20 cellular contexts compared by ENCODE assay signal in the genomic region with DNA sequence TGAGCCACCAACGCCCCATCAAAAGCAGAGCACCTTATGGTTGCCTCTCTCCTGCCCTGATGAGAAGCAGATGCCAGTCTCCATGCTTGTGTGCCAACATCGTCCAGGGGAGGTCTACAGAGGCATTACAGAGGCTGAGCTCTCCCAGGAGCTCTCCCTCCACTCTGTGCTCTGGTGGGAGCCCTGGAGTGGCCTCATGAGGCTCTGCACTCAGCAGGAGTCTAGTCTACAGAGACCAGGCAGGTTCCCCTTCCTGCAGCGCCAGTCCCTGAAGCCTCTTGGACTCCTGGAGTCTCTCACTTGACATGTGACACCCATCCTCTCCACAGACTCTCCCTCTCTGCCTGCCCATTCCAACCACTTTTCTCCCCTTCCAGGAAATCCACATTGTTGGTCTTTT. TPM values are rescaled to one million over a fixed set of nuclear protein-coding genes. Genes with fewer than 3 reads are reported as not detected.
DNase-seq lines count a peak whose midpoint lies in the region; ATAC-seq and TF ChIP-seq lines count a peak whose summit lies in the region.
"Had no signal": no experiment of that assay in that cellular context is flagged by ENCODE, and none has a peak within 500 bp of the region (broad histone marks: within the 10 kb centered on the region; RNA-seq: fewer than 3 reads in every experiment).

No MANE protein-coding gene starts in this region.

- TF ChIP-seq CTCF in WTC11 (IDR thresholded peaks at IDR 0.05) = no peak

- peaks cover 2 to 9% of the 10 kb centered on the region in 2 donors for H3K4me1 ChIP-seq in neuronal stem cell (ENCODE audit: control insufficient read depth in 2 of 2, insufficient read depth in 1 of 2, low read depth in 1 of 2, low read length in 2 of 2)
- H3K4me1 ChIP-seq: BE2C had no signal

- H3K14ac ChIP-seq in neuronal stem cell (ENCODE audit: low read length) = no peak overlapping the region

- H3K27me3 ChIP-seq in neuronal stem cell (ENCODE audit: control insufficient read depth in 3 of 3, insufficient read depth in 3 of 3, low read depth in 1 of 3, low read length in 3 of 3) = no peaks in the 10 kb centered on the region
- H3K27me3 ChIP-seq: BE2C had no signal

- WGBS in neuronal stem cell (ENCODE audit: extremely low coverage in 2 of 2, insufficient read length in 2 of 2, insufficient replicate concordance in 1 of 2), 2 donors = no CpG with 5 or more reads among the region's 3 CpGs

- H3K27me3 Mint-ChIP-seq in WTC11 (ENCODE audit: low read depth) = peaks cover 12% of the 10 kb centered on the region
- H3K27me3 Mint-ChIP-seq in naive thymus-derived CD8-positive, alpha-beta T cell = peaks cover 1 to 19% (median 8%) of the 10 kb centered on the region in 5 donors

- no peak overlapping the region for H3K9ac ChIP-seq in neuronal stem cell (ENCODE audit: low read depth, low read length, poor library complexity)

- POLR2A ChIA-PET in WTC11 (lab: Charles Lee) = no interaction called here
- POLR2A ChIA-PET in naive thymus-derived CD8-positive, alpha-beta T cell (lab: Charles Lee) = no interaction called here

- H2BK120ac ChIP-seq in neuronal stem cell (ENCODE audit: low read depth, low read length) = no peak overlapping the region

- DNase-seq in NCI-H510A treated with DMSO at 0.1 percent for 48 hours (lab: John Stamatoyannopoulos, UW) (peak; percentile 20), NCI-H510A (lab: John Stamatoyannopoulos, UW) (no peak), NCI-H2107 treated with DMSO at 0.1 percent for 48 hours (lab: John Stamatoyannopoulos, UW; ENCODE audit: unreplicated experiment) (peak; percentile 69), WTC11 (ENCODE audit: low spot score) (no peak), neuronal stem cell (ENCODE audit: low spot score) (no peak), NCI-H1417 treated with DMSO at 0.1 percent for 48 hours (lab: John Stamatoyannopoulos, UW) (no peak)
- no peak for DNase-seq in naive thymus-derived CD8-positive, alpha-beta T cell
- DNase-seq: BE2C, DMS153, H9, HFFc6, KG1, MM.1S, NCI-H1694 treated with DMSO at 0.1 percent for 48 hours, NCI-H2171, NCI-H226, NCI-H524, NCI-H748 treated with DMSO at 0.1 percent for 48 hours had no signal

- no peaks in the 10 kb centered on the region for H3K79me1 ChIP-seq in neuronal stem cell (ENCODE audit: low read depth, low read length)

- no peak overlapping the region for H3K4me3 Mint-ChIP-seq in WTC11
- no peak overlapping the region for H3K4me3 Mint-ChIP-seq in naive thymus-derived CD8-positive, alpha-beta T cell
- H3K4me3 Mint-ChIP-seq: GM23338, H9, HFFc6 had no signal

- H3K9me3 Mint-ChIP-seq in WTC11 = no peaks in the 10 kb centered on the region
- H3K9me3 Mint-ChIP-seq in naive thymus-derived CD8-positive, alpha-beta T cell = no peaks in the 10 kb centered on the region
- H3K9me3 Mint-ChIP-seq: GM23338, H9, HFFc6 had no signal

- no peak overlapping the region for H3K27ac Mint-ChIP-seq in WTC11
- H3K27ac Mint-ChIP-seq in naive thymus-derived CD8-positive, alpha-beta T cell = no peak overlapping the region
- H3K27ac Mint-ChIP-seq: GM23338, H9, HFFc6 had no signal

- no peak overlapping the region for H3K4me3 ChIP-seq in neuronal stem cell (ENCODE audit: low read length in 2 of 2)
- H3K4me3 ChIP-seq: GM23338 had no signal

- no peak overlapping the region for H2BK5ac ChIP-seq in neuronal stem cell (ENCODE audit: low read length)

- no peaks in the 10 kb centered on the region for H3K36me3 Mint-ChIP-seq in WTC11
- H3K36me3 Mint-ChIP-seq in naive thymus-derived CD8-positive, alpha-beta T cell = no peaks in the 10 kb centered on the region

- H3K36me3 ChIP-seq in neuronal stem cell (replicated peaks in 1 of 2; ENCODE audit: control insufficient read depth in 2 of 2, insufficient read depth in 2 of 2, low read length in 2 of 2) = no peaks in the 10 kb centered on the region
- H3K36me3 ChIP-seq: BE2C had no signal

- no peaks in the 10 kb centered on the region for H3K4me1 Mint-ChIP-seq in WTC11
- peaks cover 0 to 1% (median 0%) of the 10 kb centered on the region in 4 donors for H3K4me1 Mint-ChIP-seq in naive thymus-derived CD8-positive, alpha-beta T cell
- H3K4me1 Mint-ChIP-seq: GM23338 had no signal

- no peak overlapping the region for H3K23ac ChIP-seq in neuronal stem cell (ENCODE audit: low read depth, low read length, poor library complexity)

- CTCF ChIA-PET in WTC11 (lab: Charles Lee) = interaction anchor here (0.9 to 3.7 kb wide), 4 partner anchors 8 to 48 kb away, joined by 3 to 20 read pairs (median 4); partner anchors contain the start of gene ADAM15

- H3K18ac ChIP-seq in neuronal stem cell (ENCODE audit: low read length) = no peak overlapping the region

- H2BK15ac ChIP-seq in neuronal stem cell (ENCODE audit: low read length) = no peak overlapping the region

- peak overlapping the region; percentile 7 for H2AK5ac ChIP-seq in neuronal stem cell (ENCODE audit: low read depth, low read length)

- no peak overlapping the region for H3K27ac ChIP-seq in neuronal stem cell (replicated peaks; ENCODE audit: low read length)

- no peaks in the 10 kb centered on the region for H3K9me3 ChIP-seq in neuronal stem cell (replicated peaks in 1 of 2; ENCODE audit: control insufficient read depth in 2 of 2, insufficient read depth in 1 of 2, low read depth in 1 of 2, low read length in 2 of 2)
- H3K9me3 ChIP-seq: BE2C had no signal

- no peak overlapping the region for H4K8ac ChIP-seq in neuronal stem cell (ENCODE audit: low read depth, low read length)

- ATAC-seq in WTC11 (no peak), HG03469 (IDR thresholded peaks at IDR 0.05; ENCODE audit: unreplicated experiment) (no peak)
- ATAC-seq in naive thymus-derived CD8-positive, alpha-beta T cell = no peak
- ATAC-seq: GM23338 had no signal

- no peak overlapping the region for H3K4me2 ChIP-seq in neuronal stem cell (ENCODE audit: insufficient read depth, low read length, poor library complexity, severe bottlenecking)
- H3K4me2 ChIP-seq: GM23338 had no signal

- no peak overlapping the region for H4K91ac ChIP-seq in neuronal stem cell (ENCODE audit: low read depth, low read length, poor library complexity)

- no peak overlapping the region for H2BK12ac ChIP-seq in neuronal stem cell (ENCODE audit: low read length)

- H2AFZ ChIP-seq in neuronal stem cell (ENCODE audit: low read length) = no peak overlapping the region
- H2AFZ ChIP-seq: GM23338 had no signal

- no peak overlapping the region for H3K4ac ChIP-seq in neuronal stem cell (ENCODE audit: low read length)

TF ChIP-seq in WTC11, 78 proteins besides CTCF, POLR2A, EP300 and RAD21:
- TF ChIP-seq EMX1 (CRISPR knock-in tag; IDR thresholded peaks at IDR 0.05) (no peak), ZNF121 (CRISPR knock-in tag; IDR thresholded peaks at IDR 0.05) (0 out of 2 replicates have a peak, but pooled peaks have one; percentile 0)

RNA-seq across cellular contexts. Expression of gene DCST1, which starts 3.4 kb away (rescaled TPM):
- total RNA-seq in WTC11 (2021) = 0.15 TPM in 1 of 3 replicates, not detected in the others
- polyA plus RNA-seq in neuronal stem cell (2013, experiment 1 of 2) = 0.03 TPM
- 0.06 TPM for polyA plus RNA-seq in neuronal stem cell (2013, experiment 2 of 2)
- not detected for total RNA-seq in naive thymus-derived CD8-positive, alpha-beta T cell
- not detected for polyA plus RNA-seq in naive thymus-derived CD8-positive, alpha-beta T cell
- total RNA-seq: GM23338, H9, HFFc6 had no signal
- polyA plus RNA-seq: GM23338 had no signal

RNA-seq across cellular contexts. Expression of gene DCST2, which starts 3.5 kb away (rescaled TPM):
- 0.83 to 1.8 TPM (median 1.6 TPM) in 3 replicates for total RNA-seq in WTC11 (2021)
- 2.7 TPM for polyA plus RNA-seq in neuronal stem cell (2013, experiment 1 of 2)
- polyA plus RNA-seq in neuronal stem cell (2013, experiment 2 of 2) = 2.2 TPM
- 1 to 10 TPM in 1 of 2 experiments, under 1 TPM in 1; 0.83 to 1.1 TPM for total RNA-seq in naive thymus-derived CD8-positive, alpha-beta T cell
- polyA plus RNA-seq in naive thymus-derived CD8-positive, alpha-beta T cell = not detected
- total RNA-seq: GM23338 had no signal

RNA-seq across cellular contexts. Expression of gene ADAM15, which starts 14.1 kb away (rescaled TPM):
- total RNA-seq in WTC11 (2021) = 32.1 to 38.4 TPM (median 33.2 TPM) in 3 replicates
- 32.1 TPM for polyA plus RNA-seq in neuronal stem cell (2013, experiment 1 of 2)
- 31.7 TPM for polyA plus RNA-seq in neuronal stem cell (2013, experiment 2 of 2)
- total RNA-seq in naive thymus-derived CD8-positive, alpha-beta T cell = 10 to 100 TPM; 21.1 to 21.9 TPM
- polyA plus RNA-seq in naive thymus-derived CD8-positive, alpha-beta T cell = 1 to 10 TPM; 2.8 to 4.5 (median 3.1) TPM

RNA-seq across cellular contexts. Expression of gene EFNA4, which starts 26.5 kb away (rescaled TPM):
- 19.5 to 22.7 TPM (median 22.3 TPM) in 3 replicates for total RNA-seq in WTC11 (2021)
- polyA plus RNA-seq in neuronal stem cell (2013, experiment 1 of 2) = 24.6 TPM
- polyA plus RNA-seq in neuronal stem cell (2013, experiment 2 of 2) = 24.2 TPM
- 1 to 10 TPM; 4.6 to 5.3 TPM for total RNA-seq in naive thymus-derived CD8-positive, alpha-beta T cell
- 1 to 10 TPM; 1.0 to 2.6 (median 1.1) TPM for polyA plus RNA-seq in naive thymus-derived CD8-positive, alpha-beta T cell

RNA-seq across cellular contexts. Expression of gene ZBTB7B, which starts 34.4 kb away (rescaled TPM):
- total RNA-seq in WTC11 (2021) = 29.8 to 32.1 TPM (median 31.5 TPM) in 3 replicates
- polyA plus RNA-seq in neuronal stem cell (2013, experiment 1 of 2) = 5.5 TPM
- 5.6 TPM for polyA plus RNA-seq in neuronal stem cell (2013, experiment 2 of 2)
- 10 to 100 TPM; 12.9 to 13.1 TPM for total RNA-seq in naive thymus-derived CD8-positive, alpha-beta T cell
- polyA plus RNA-seq in naive thymus-derived CD8-positive, alpha-beta T cell = under 1 TPM; 0.12 to 0.59 (median 0.46) TPM

Comparison
In these comparisons a context has a peak if more than half of its experiments do, and no peak if none do; other contexts are left out.
1. DNase-seq: peak in NCI-H510A treated with DMSO at 0.1 percent for 48 hours (single experiment) and NCI-H2107 treated with DMSO at 0.1 percent for 48 hours (single experiment); none in NCI-H510A (single experiment), WTC11 (single experiment), neuronal stem cell (single experiment), naive thymus-derived CD8-positive, alpha-beta T cell (0 of 10) and NCI-H1417 treated with DMSO at 0.1 percent for 48 hours (single experiment).